ENCODE assay signal across 24 cellular contexts in the genomic region with DNA sequence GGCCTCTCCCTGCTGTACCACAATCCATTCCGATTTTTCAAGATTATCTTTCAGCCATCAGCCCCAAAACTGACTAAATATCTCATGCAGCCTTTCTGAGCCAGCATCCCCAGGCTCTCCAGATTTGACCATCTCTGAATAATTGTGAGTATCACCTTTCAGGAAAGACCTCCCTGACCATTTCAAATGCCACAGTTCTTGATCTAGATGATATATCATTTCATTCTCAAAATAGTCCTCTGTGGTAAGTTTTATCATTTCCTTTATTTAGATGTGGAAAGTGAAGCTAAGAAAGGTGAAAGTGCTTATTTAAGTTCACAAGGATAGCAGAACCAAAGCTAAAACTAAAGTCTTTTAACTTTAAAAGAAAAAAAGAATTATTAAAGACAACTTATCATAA.
A peak's percentile ranks its signal among the peaks of the same experiment; 100 is the strongest.
DNase-seq lines count a peak whose midpoint lies in the region; ATAC-seq, FAIRE-seq and TF ChIP-seq lines count a peak whose summit lies in the region.
"Had no signal": no experiment of that assay in that cellular context is flagged by ENCODE, and none has a peak within 500 bp of the region (broad histone marks: within the 10 kb centered on the region; RNA-seq: fewer than 3 reads in every experiment).

No MANE protein-coding gene starts in this region.

- DNase-seq in IMR-90 = no peak
- DNase-seq in astrocyte (ENCODE audit: low read depth) = peak; percentile 16
- no peak for DNase-seq in nephron progenitor cell
- no peak for DNase-seq in psoas muscle
- no peak for DNase-seq in progenitor cell of endocrine pancreas (ENCODE audit: low spot score, unreplicated experiment)
- DNase-seq in activated naive CD8-positive, alpha-beta T cell treated with anti-CD3 and anti-CD28 coated beads, Interleukin-2, amount 50 U/mL, for 24 hours = no peak
- DNase-seq: AML-193; Caco-2; Calu3; CD4-positive, alpha-beta T cell; CD8-positive, alpha-beta T cell; DMS79 treated with DMSO at 0.1 percent for 48 hours; GF-D8 had no signal

- intact Hi-C loops in IMR-90 (cut with micrococcal nuclease) (no loop called here), psoas muscle (cut with DNase I) (loop anchor here in 1 of 2 donors (5.0 kb wide), 1 partner anchor 78 kb away; no protein-coding TSS in a partner anchor)

- H3K9me3 ChIP-seq in IMR-90 (ENCODE audit: control insufficient read depth, insufficient read depth, low read length) (no peaks in the 10 kb centered on the region), astrocyte (ENCODE audit: insufficient read depth, low read depth, low read length) (no peaks in the 10 kb centered on the region), psoas muscle (no peaks in the 10 kb centered on the region)
- H3K9me3 ChIP-seq: A549, Caco-2 had no signal

- H3K4me1 ChIP-seq in IMR-90 (ENCODE audit: control insufficient read depth, insufficient read depth, low read length) (peaks cover 12% of the 10 kb centered on the region), astrocyte (ENCODE audit: insufficient read depth, low read length) (peaks cover 15% of the 10 kb centered on the region), psoas muscle (peaks cover 27% of the 10 kb centered on the region)

- H4K8ac ChIP-seq in IMR-90 (ENCODE audit: low read depth in 2 of 2, low read length in 2 of 2) = no peak overlapping the region

- no peak overlapping the region for H3K4me2 ChIP-seq in IMR-90 (ENCODE audit: low read depth, low read length)
- no peak overlapping the region for H3K4me2 ChIP-seq in astrocyte (ENCODE audit: low read length)
- H3K4me2 ChIP-seq: A549; BLaER1 treated with 17β-estradiol and CSF1 and Interleukin-3, amounts not matched to agents 10 nM and 100 nM had no signal

- no peak overlapping the region for H2AK9ac ChIP-seq in IMR-90 (replicated peaks; ENCODE audit: low read depth, low read length, poor library complexity)

- no peaks in the 10 kb centered on the region for H3K79me1 ChIP-seq in IMR-90 (ENCODE audit: low read depth in 1 of 2, low read length in 2 of 2)

- no peak overlapping the region for H2AFZ ChIP-seq in IMR-90 (replicated peaks; ENCODE audit: low read length, poor library complexity)
- H2AFZ ChIP-seq in astrocyte (ENCODE audit: low read depth, low read length) = no peak overlapping the region

- H3K9me1 ChIP-seq in IMR-90 (ENCODE audit: insufficient read depth, low read length) = peaks cover 16% of the 10 kb centered on the region

- H3K27me3 Mint-ChIP-seq in astrocyte (ENCODE audit: low read depth, unreplicated experiment) = peaks cover 10% of the 10 kb centered on the region
- H3K27me3 Mint-ChIP-seq in nephron progenitor cell (ENCODE audit: low read depth, poor library complexity) = no peaks in the 10 kb centered on the region
- no peaks in the 10 kb centered on the region for H3K27me3 Mint-ChIP-seq in progenitor cell of endocrine pancreas
- H3K27me3 Mint-ChIP-seq in activated naive CD8-positive, alpha-beta T cell treated with anti-CD3 and anti-CD28 coated beads, Interleukin-2, amount 50 U/mL, for 24 hours = peaks cover 3% of the 10 kb centered on the region
- H3K27me3 Mint-ChIP-seq: CD4-positive, alpha-beta T cell had no signal

- no peak overlapping the region for H2BK20ac ChIP-seq in IMR-90 (ENCODE audit: low read depth, low read length)

- H2BK120ac ChIP-seq in IMR-90 (ENCODE audit: low read depth, low read length) = no peak overlapping the region

- H4K91ac ChIP-seq in IMR-90 (ENCODE audit: insufficient read depth, low read depth, low read length) = no peak overlapping the region

- peak overlapping the region; percentile 17; the same call in 1 of the 2 replicates for H2AK5ac ChIP-seq in IMR-90 (ENCODE audit: low read depth, low read length)

- H3K27me3 ChIP-seq in IMR-90 (ENCODE audit: control insufficient read depth, insufficient read depth, low read length) = no peaks in the 10 kb centered on the region
- no peaks in the 10 kb centered on the region for H3K27me3 ChIP-seq in astrocyte (ENCODE audit: insufficient read depth, low read length)
- no peaks in the 10 kb centered on the region for H3K27me3 ChIP-seq in psoas muscle (ENCODE audit: insufficient read depth in 3 of 3, low read length in 2 of 3)

- H3K36me3 ChIP-seq in IMR-90 (ENCODE audit: control insufficient read depth, insufficient read depth, low read length) (no peaks in the 10 kb centered on the region), astrocyte (ENCODE audit: insufficient read depth, low read length) (no peaks in the 10 kb centered on the region), psoas muscle (ENCODE audit: insufficient read depth in 1 of 2, low read depth in 1 of 2) (no peaks in the 10 kb centered on the region)
- H3K36me3 ChIP-seq: BLaER1 treated with 17β-estradiol and CSF1 and Interleukin-3, amounts not matched to agents 10 nM and 100 nM had no signal

- no peak overlapping the region for H3K56ac ChIP-seq in IMR-90 (ENCODE audit: extremely low read depth, insufficient read depth, low read length)

- no peak for FAIRE-seq in astrocyte (lab: Jason Lieb, UNC)
- FAIRE-seq: A549, D721Med, G401.6, GM12892, GM18507 had no signal

- H3K9me3 Mint-ChIP-seq in astrocyte (ENCODE audit: unreplicated experiment) (peaks cover 4% of the 10 kb centered on the region), nephron progenitor cell (peaks cover 7% of the 10 kb centered on the region), progenitor cell of endocrine pancreas (ENCODE audit: low read depth) (peaks cover 5% of the 10 kb centered on the region)
- no peaks in the 10 kb centered on the region for H3K9me3 Mint-ChIP-seq in activated naive CD8-positive, alpha-beta T cell treated with anti-CD3 and anti-CD28 coated beads, Interleukin-2, amount 50 U/mL, for 24 hours
- H3K9me3 Mint-ChIP-seq: CD4-positive, alpha-beta T cell; CD8-positive, alpha-beta T cell had no signal

- no peaks in the 10 kb centered on the region for H3K36me3 Mint-ChIP-seq in astrocyte (ENCODE audit: low read depth, unreplicated experiment)
- no peaks in the 10 kb centered on the region for H3K36me3 Mint-ChIP-seq in nephron progenitor cell (ENCODE audit: low read depth)
- H3K36me3 Mint-ChIP-seq in progenitor cell of endocrine pancreas (ENCODE audit: insufficient read depth) = no peaks in the 10 kb centered on the region
- no peaks in the 10 kb centered on the region for H3K36me3 Mint-ChIP-seq in activated naive CD8-positive, alpha-beta T cell treated with anti-CD3 and anti-CD28 coated beads, Interleukin-2, amount 50 U/mL, for 24 hours (ENCODE audit: low read depth)
- H3K36me3 Mint-ChIP-seq: CD8-positive, alpha-beta T cell had no signal

- H3K4me3 ChIP-seq in IMR-90 (ENCODE audit: insufficient read depth, low read depth, low read length) (no peak overlapping the region), astrocyte (ENCODE audit: insufficient read depth, low read depth, low read length) (no peak overlapping the region), psoas muscle (no peak overlapping the region)
- H3K4me3 ChIP-seq: A549; BLaER1 treated with 17β-estradiol and CSF1 and Interleukin-3, amounts not matched to agents 10 nM and 100 nM had no signal

- no peak for TF ChIP-seq RAD21 in IMR-90 (IDR thresholded peaks at IDR 0.05; ENCODE audit: low read length)

- no peak overlapping the region for H2BK5ac ChIP-seq in IMR-90 (ENCODE audit: low read depth, low read length, poor library complexity, severe bottlenecking)

- no peak overlapping the region for H3K23ac ChIP-seq in IMR-90 (ENCODE audit: low read depth, low read length)

- POLR2A ChIA-PET in IMR-90 (lab: Charles Lee; ENCODE audit: unreplicated experiment) = no interaction called here

- CTCF ChIA-PET in IMR-90 (lab: Yijun Ruan, JAX) = no interaction called here

- H4K5ac ChIP-seq in IMR-90 (ENCODE audit: low read depth, low read length) = no peak overlapping the region

- in situ Hi-C loops in IMR-90 (cut with MboI; ENCODE audit: low sequenced_read_pairs) = no loop called here

- H3K27ac Mint-ChIP-seq in astrocyte (ENCODE audit: unreplicated experiment) (no peak overlapping the region), nephron progenitor cell (peak overlapping the region; percentile 71), progenitor cell of endocrine pancreas (no peak overlapping the region)
- no peak overlapping the region for H3K27ac Mint-ChIP-seq in activated naive CD8-positive, alpha-beta T cell treated with anti-CD3 and anti-CD28 coated beads, Interleukin-2, amount 50 U/mL, for 24 hours
- H3K27ac Mint-ChIP-seq: B cell; CD4-positive, alpha-beta T cell; CD8-positive, alpha-beta T cell had no signal

- no peaks in the 10 kb centered on the region for H3K79me2 ChIP-seq in astrocyte (ENCODE audit: insufficient read depth, low read length)

- ATAC-seq in IMR-90 (ENCODE audit: low read depth) = no peak
- no peak for ATAC-seq in psoas muscle
- no peak for ATAC-seq in GM21360 (IDR thresholded peaks at IDR 0.05; ENCODE audit: unreplicated experiment)
- ATAC-seq in GM19351 (IDR thresholded peaks at IDR 0.05; ENCODE audit: unreplicated experiment) = no peak
- ATAC-seq in activated naive CD8-positive, alpha-beta T cell treated with anti-CD3 and anti-CD28 coated beads, Interleukin-2, amount 50 U/mL, for 24 hours = no peak
- ATAC-seq: A549; CD8-positive, alpha-beta T cell had no signal

- no peak for TF ChIP-seq POLR2A in IMR-90 (IDR thresholded peaks at IDR 0.05; ENCODE audit: low read depth, low read length)

- H3K4ac ChIP-seq in IMR-90 (ENCODE audit: low read depth, low read length) = no peak overlapping the region

- H3K14ac ChIP-seq in IMR-90 (replicated peaks; ENCODE audit: low read depth, low read length) = no peak overlapping the region

- WGBS in IMR-90 (ENCODE audit: extremely low coverage in 2 of 2, insufficient read length in 1 of 2), 2 experiments = no CpG with 5 or more reads among the region's 1 CpG
- WGBS in psoas muscle, 3 donors = 41 to 67% (median 46%) methylated on average over 1 of the region's 1 CpG

- H3K4me1 Mint-ChIP-seq in astrocyte (ENCODE audit: low read depth, unreplicated experiment) (peaks cover 12% of the 10 kb centered on the region), nephron progenitor cell (peaks cover 56% of the 10 kb centered on the region), progenitor cell of endocrine pancreas (ENCODE audit: low read depth) (peaks cover 21% of the 10 kb centered on the region)
- peaks cover under 1% of the 10 kb centered on the region for H3K4me1 Mint-ChIP-seq in activated naive CD8-positive, alpha-beta T cell treated with anti-CD3 and anti-CD28 coated beads, Interleukin-2, amount 50 U/mL, for 24 hours
- H3K4me1 Mint-ChIP-seq: B cell had no signal

- no peak overlapping the region for H2BK15ac ChIP-seq in IMR-90 (ENCODE audit: low read depth, low read length)

- H3K9ac ChIP-seq in IMR-90 (ENCODE audit: low read depth, low read length) (no peak overlapping the region), astrocyte (ENCODE audit: low read length) (no peak overlapping the region)
- H3K9ac ChIP-seq: BLaER1 treated with 17β-estradiol and CSF1 and Interleukin-3, amounts not matched to agents 10 nM and 100 nM had no signal

- H3K18ac ChIP-seq in IMR-90 (ENCODE audit: low read depth, low read length) = no peak overlapping the region

- no peak overlapping the region for H3K27ac ChIP-seq in IMR-90 (ENCODE audit: insufficient read depth, low read length)
- no peak overlapping the region for H3K27ac ChIP-seq in astrocyte (ENCODE audit: low read depth, low read length)
- peak overlapping the region; percentile 39 for H3K27ac ChIP-seq in psoas muscle
- H3K27ac ChIP-seq: 22Rv1; A549; BLaER1 treated with 17β-estradiol and CSF1 and Interleukin-3, amounts not matched to agents 10 nM and 100 nM; C4-2B had no signal

- TF ChIP-seq CTCF in IMR-90 (conservative IDR thresholded peaks at IDR 0.05; ENCODE audit: low read depth, low read length) = no peak
- no peak for TF ChIP-seq CTCF in astrocyte (IDR thresholded peaks at IDR 0.05; ENCODE audit: insufficient read depth, low read depth, low read length)
- TF ChIP-seq CTCF in nephron progenitor cell (IDR thresholded peaks at IDR 0.05) = no peak
- no peak for TF ChIP-seq CTCF in psoas muscle (IDR thresholded peaks at IDR 0.05)
- TF ChIP-seq CTCF in progenitor cell of endocrine pancreas (IDR thresholded peaks at IDR 0.05; ENCODE audit: unreplicated experiment) = no peak

- no peak overlapping the region for H3K4me3 Mint-ChIP-seq in astrocyte (ENCODE audit: unreplicated experiment)
- H3K4me3 Mint-ChIP-seq in nephron progenitor cell = no peak overlapping the region
- H3K4me3 Mint-ChIP-seq in progenitor cell of endocrine pancreas (ENCODE audit: low read depth) = no peak overlapping the region
- no peak overlapping the region for H3K4me3 Mint-ChIP-seq in activated naive CD8-positive, alpha-beta T cell treated with anti-CD3 and anti-CD28 coated beads, Interleukin-2, amount 50 U/mL, for 24 hours
- H3K4me3 Mint-ChIP-seq: B cell; CD4-positive, alpha-beta T cell; CD8-positive, alpha-beta T cell had no signal

- no peaks in the 10 kb centered on the region for H4K20me1 ChIP-seq in IMR-90 (ENCODE audit: insufficient read depth, low read length)
- no peaks in the 10 kb centered on the region for H4K20me1 ChIP-seq in astrocyte (ENCODE audit: insufficient read depth, low read length)
- H4K20me1 ChIP-seq: BLaER1 treated with 17β-estradiol and CSF1 and Interleukin-3, amounts not matched to agents 10 nM and 100 nM had no signal

- BruUV-seq in IMR-90 (replicated peaks; lab: Mats Ljungman, UMichigan) = no TSS peak

- dilution Hi-C loops in IMR-90 (cut with HindIII; ENCODE audit: low sequenced_read_pairs, unreplicated experiment) = no loop called here
